In genomic region chr17:81998719-81999438, GRCh38 we compare ENCODE assay signal across 1 cellular context.
TF ChIP-seq lines count a peak whose summit lies in the region.

No MANE protein-coding gene starts in this region.

TF ChIP-seq in HepG2, 621 proteins besides CTCF, POLR2A, EP300 and RAD21 (continued from another document and continues in another):
- TF ChIP-seq, protein P1, sequence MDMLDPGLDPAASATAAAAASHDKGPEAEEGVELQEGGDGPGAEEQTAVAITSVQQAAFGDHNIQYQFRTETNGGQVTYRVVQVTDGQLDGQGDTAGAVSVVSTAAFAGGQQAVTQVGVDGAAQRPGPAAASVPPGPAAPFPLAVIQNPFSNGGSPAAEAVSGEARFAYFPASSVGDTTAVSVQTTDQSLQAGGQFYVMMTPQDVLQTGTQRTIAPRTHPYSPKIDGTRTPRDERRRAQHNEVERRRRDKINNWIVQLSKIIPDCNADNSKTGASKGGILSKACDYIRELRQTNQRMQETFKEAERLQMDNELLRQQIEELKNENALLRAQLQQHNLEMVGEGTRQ (IDR thresholded peaks at IDR 0.05; ENCODE audit: low read depth, low read length) = no peak
- TF ChIP-seq, protein P1 (CRISPR knock-in tag; IDR thresholded peaks at IDR 0.05; ENCODE audit: borderline replicate concordance) = no peak
- TF ChIP-seq ZBTB39 (CRISPR knock-in tag; IDR thresholded peaks at IDR 0.05) = no peak
- TF ChIP-seq HOXD1 (CRISPR knock-in tag; IDR thresholded peaks at IDR 0.05) = no peak
- no peak for TF ChIP-seq CERS6 (CRISPR knock-in tag; IDR thresholded peaks at IDR 0.05)
- no peak for TF ChIP-seq RFXAP (CRISPR knock-in tag; IDR thresholded peaks at IDR 0.05; ENCODE audit: borderline replicate concordance)
- TF ChIP-seq NR3C1 (CRISPR knock-in tag; IDR thresholded peaks at IDR 0.05) = no peak
- TF ChIP-seq TAF1 (CRISPR knock-in tag; IDR thresholded peaks at IDR 0.05) = peak; percentile 26; the same call in 1 of the 2 replicates
- TF ChIP-seq, protein P2, sequence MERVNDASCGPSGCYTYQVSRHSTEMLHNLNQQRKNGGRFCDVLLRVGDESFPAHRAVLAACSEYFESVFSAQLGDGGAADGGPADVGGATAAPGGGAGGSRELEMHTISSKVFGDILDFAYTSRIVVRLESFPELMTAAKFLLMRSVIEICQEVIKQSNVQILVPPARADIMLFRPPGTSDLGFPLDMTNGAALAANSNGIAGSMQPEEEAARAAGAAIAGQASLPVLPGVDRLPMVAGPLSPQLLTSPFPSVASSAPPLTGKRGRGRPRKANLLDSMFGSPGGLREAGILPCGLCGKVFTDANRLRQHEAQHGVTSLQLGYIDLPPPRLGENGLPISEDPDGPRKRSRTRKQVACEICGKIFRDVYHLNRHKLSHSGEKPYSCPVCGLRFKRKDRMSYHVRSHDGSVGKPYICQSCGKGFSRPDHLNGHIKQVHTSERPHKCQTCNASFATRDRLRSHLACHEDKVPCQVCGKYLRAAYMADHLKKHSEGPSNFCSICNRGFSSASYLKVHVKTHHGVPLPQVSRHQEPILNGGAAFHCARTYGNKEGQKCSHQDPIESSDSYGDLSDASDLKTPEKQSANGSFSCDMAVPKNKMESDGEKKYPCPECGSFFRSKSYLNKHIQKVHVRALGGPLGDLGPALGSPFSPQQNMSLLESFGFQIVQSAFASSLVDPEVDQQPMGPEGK (CRISPR knock-in tag; IDR thresholded peaks at IDR 0.05) = 0 out of 2 replicates have a peak, but pooled peaks have one; percentile 10
- TF ChIP-seq ZNF607 (CRISPR knock-in tag; IDR thresholded peaks at IDR 0.05; ENCODE audit: borderline replicate concordance) = 0 out of 2 replicates have a peak, but pooled peaks have one; percentile 49
- no peak for TF ChIP-seq ZNF205 (CRISPR knock-in tag; IDR thresholded peaks at IDR 0.05)
- TF ChIP-seq, protein P3, sequence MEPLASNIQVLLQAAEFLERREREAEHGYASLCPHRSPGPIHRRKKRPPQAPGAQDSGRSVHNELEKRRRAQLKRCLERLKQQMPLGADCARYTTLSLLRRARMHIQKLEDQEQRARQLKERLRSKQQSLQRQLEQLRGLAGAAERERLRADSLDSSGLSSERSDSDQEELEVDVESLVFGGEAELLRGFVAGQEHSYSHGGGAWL (CRISPR knock-in tag; IDR thresholded peaks at IDR 0.05) = peak; percentile 43; the same call in 1 of the 2 replicates
- TF ChIP-seq NCOA2 (CRISPR knock-in tag; IDR thresholded peaks at IDR 0.05) = 0 out of 2 replicates have a peak, but pooled peaks have one; percentile 24
- TF ChIP-seq PCBP1 (IDR thresholded peaks at IDR 0.05; ENCODE audit: borderline replicate concordance, low read depth, low read length) = peak; percentile 75; the same call in 1 of the 2 replicates
- no peak for TF ChIP-seq MATR3 (CRISPR knock-in tag; IDR thresholded peaks at IDR 0.05)
- peak; percentile 90 for TF ChIP-seq RBFOX2 (IDR thresholded peaks at IDR 0.05; ENCODE audit: low read depth, low read length)
- TF ChIP-seq ZNF687 (CRISPR knock-in tag; IDR thresholded peaks at IDR 0.05) = peak; percentile 68
- TF ChIP-seq TERF1 (CRISPR knock-in tag; IDR thresholded peaks at IDR 0.05) = no peak
- TF ChIP-seq HNRNPL (IDR thresholded peaks at IDR 0.05; ENCODE audit: low read depth, low read length) = peak; percentile 85
- TF ChIP-seq, protein P4, sequence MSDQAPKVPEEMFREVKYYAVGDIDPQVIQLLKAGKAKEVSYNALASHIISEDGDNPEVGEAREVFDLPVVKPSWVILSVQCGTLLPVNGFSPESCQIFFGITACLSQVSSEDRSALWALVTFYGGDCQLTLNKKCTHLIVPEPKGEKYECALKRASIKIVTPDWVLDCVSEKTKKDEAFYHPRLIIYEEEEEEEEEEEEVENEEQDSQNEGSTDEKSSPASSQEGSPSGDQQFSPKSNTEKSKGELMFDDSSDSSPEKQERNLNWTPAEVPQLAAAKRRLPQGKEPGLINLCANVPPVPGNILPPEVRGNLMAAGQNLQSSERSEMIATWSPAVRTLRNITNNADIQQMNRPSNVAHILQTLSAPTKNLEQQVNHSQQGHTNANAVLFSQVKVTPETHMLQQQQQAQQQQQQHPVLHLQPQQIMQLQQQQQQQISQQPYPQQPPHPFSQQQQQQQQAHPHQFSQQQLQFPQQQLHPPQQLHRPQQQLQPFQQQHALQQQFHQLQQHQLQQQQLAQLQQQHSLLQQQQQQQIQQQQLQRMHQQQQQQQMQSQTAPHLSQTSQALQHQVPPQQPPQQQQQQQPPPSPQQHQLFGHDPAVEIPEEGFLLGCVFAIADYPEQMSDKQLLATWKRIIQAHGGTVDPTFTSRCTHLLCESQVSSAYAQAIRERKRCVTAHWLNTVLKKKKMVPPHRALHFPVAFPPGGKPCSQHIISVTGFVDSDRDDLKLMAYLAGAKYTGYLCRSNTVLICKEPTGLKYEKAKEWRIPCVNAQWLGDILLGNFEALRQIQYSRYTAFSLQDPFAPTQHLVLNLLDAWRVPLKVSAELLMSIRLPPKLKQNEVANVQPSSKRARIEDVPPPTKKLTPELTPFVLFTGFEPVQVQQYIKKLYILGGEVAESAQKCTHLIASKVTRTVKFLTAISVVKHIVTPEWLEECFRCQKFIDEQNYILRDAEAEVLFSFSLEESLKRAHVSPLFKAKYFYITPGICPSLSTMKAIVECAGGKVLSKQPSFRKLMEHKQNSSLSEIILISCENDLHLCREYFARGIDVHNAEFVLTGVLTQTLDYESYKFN (CRISPR knock-in tag; conservative IDR thresholded peaks at IDR 0.05) = no peak
- 0 out of 2 replicates have a peak, but pooled peaks have one; percentile 4 for TF ChIP-seq ZBTB8A (CRISPR knock-in tag; IDR thresholded peaks at IDR 0.05; ENCODE audit: borderline replicate concordance, low read depth)
- TF ChIP-seq CENPBD1 (CRISPR knock-in tag; IDR thresholded peaks at IDR 0.05; ENCODE audit: borderline replicate concordance, low read depth) = no peak
- TF ChIP-seq NR2C2 (CRISPR knock-in tag; IDR thresholded peaks at IDR 0.05; ENCODE audit: borderline replicate concordance) = no peak
- TF ChIP-seq, protein P5, sequence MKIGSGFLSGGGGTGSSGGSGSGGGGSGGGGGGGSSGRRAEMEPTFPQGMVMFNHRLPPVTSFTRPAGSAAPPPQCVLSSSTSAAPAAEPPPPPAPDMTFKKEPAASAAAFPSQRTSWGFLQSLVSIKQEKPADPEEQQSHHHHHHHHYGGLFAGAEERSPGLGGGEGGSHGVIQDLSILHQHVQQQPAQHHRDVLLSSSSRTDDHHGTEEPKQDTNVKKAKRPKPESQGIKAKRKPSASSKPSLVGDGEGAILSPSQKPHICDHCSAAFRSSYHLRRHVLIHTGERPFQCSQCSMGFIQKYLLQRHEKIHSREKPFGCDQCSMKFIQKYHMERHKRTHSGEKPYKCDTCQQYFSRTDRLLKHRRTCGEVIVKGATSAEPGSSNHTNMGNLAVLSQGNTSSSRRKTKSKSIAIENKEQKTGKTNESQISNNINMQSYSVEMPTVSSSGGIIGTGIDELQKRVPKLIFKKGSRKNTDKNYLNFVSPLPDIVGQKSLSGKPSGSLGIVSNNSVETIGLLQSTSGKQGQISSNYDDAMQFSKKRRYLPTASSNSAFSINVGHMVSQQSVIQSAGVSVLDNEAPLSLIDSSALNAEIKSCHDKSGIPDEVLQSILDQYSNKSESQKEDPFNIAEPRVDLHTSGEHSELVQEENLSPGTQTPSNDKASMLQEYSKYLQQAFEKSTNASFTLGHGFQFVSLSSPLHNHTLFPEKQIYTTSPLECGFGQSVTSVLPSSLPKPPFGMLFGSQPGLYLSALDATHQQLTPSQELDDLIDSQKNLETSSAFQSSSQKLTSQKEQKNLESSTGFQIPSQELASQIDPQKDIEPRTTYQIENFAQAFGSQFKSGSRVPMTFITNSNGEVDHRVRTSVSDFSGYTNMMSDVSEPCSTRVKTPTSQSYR (CRISPR knock-in tag; IDR thresholded peaks at IDR 0.05; ENCODE audit: borderline replicate concordance) = no peak
- TF ChIP-seq, protein P6, sequence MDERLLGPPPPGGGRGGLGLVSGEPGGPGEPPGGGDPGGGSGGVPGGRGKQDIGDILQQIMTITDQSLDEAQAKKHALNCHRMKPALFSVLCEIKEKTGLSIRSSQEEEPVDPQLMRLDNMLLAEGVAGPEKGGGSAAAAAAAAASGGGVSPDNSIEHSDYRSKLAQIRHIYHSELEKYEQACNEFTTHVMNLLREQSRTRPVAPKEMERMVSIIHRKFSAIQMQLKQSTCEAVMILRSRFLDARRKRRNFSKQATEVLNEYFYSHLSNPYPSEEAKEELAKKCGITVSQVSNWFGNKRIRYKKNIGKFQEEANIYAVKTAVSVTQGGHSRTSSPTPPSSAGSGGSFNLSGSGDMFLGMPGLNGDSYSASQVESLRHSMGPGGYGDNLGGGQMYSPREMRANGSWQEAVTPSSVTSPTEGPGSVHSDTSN (CRISPR knock-in tag; IDR thresholded peaks at IDR 0.05) = no peak
- no peak for TF ChIP-seq XRCC5 (optimal IDR thresholded peaks at IDR 0.05; ENCODE audit: low read length)
- TF ChIP-seq KLF13 (CRISPR knock-in tag; IDR thresholded peaks at IDR 0.05) = no peak
- TF ChIP-seq, protein P7, sequence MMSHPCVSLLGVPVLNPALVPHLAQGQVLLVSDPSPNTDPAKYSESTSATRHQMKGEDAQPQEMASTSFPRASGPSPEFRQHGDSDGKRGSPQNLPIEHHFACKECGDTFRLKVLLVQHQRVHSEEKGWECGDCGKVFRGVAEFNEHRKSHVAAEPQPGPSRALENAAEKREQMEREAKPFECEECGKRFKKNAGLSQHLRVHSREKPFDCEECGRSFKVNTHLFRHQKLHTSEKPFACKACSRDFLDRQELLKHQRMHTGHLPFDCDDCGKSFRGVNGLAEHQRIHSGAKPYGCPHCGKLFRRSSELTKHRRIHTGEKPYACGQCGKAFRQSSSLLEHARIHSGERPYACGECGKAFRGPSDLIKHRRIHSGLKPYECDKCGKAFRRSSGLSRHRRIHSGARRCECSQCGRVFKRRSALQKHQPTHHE (CRISPR knock-in tag; IDR thresholded peaks at IDR 0.05; ENCODE audit: borderline replicate concordance) = no peak
- TF ChIP-seq KDM5B (CRISPR knock-in tag; IDR thresholded peaks at IDR 0.05; ENCODE audit: borderline replicate concordance) = no peak
- TF ChIP-seq FLYWCH1 (CRISPR knock-in tag; IDR thresholded peaks at IDR 0.05) = no peak
- TF ChIP-seq PHF8 (CRISPR knock-in tag; IDR thresholded peaks at IDR 0.05) = 0 out of 2 replicates have a peak, but pooled peaks have one; percentile 14
- TF ChIP-seq ZBTB42 (CRISPR knock-in tag; IDR thresholded peaks at IDR 0.05) = no peak
- TF ChIP-seq ZNF572 (CRISPR knock-in tag; IDR thresholded peaks at IDR 0.05) = 0 out of 2 replicates have a peak, but pooled peaks have one; percentile 53
